Comparison of ENCODE assay signal across 1 cellular context in genomic region chr10:60206735-60207134, GRCh38.
TF ChIP-seq lines count a peak whose summit lies in the region.

No MANE protein-coding gene starts in this region.

TF ChIP-seq in IMR-90, 13 proteins besides CTCF, POLR2A, EP300 and RAD21 (continued from another document):
- TF ChIP-seq MAZ (IDR thresholded peaks at IDR 0.05; ENCODE audit: borderline replicate concordance, low read depth, low read length) = no peak
- TF ChIP-seq SMC3 (IDR thresholded peaks at IDR 0.05; ENCODE audit: low read depth, low read length) = no peak
- TF ChIP-seq BHLHE40 (IDR thresholded peaks at IDR 0.05; ENCODE audit: low read depth, low read length) = no peak
- peak; percentile 49 for TF ChIP-seq CEBPB (IDR thresholded peaks at IDR 0.05; ENCODE audit: low read depth, low read length)
- TF ChIP-seq ELK1 (IDR thresholded peaks at IDR 0.05; ENCODE audit: borderline replicate concordance, low read depth, low read length) = no peak
